In genomic region chr6:101541873-101542272, GRCh38 we compare ENCODE assay signal across 25 cellular contexts.
"Had no signal": no experiment of that assay in that cellular context is flagged by ENCODE, and none has a peak within 500 bp of the region (broad histone marks: within the 10 kb centered on the region; RNA-seq: fewer than 3 reads in every experiment).

No MANE protein-coding gene starts in this region.

- DNase-seq: colonic mucosa; cortex of kidney; dermis blood vessel endothelial cell; dorsolateral prefrontal cortex; effector CD4-positive, alpha-beta T cell; effector CD8-positive, alpha-beta T cell; effector memory CD4-positive, alpha-beta T cell; effector memory CD8-positive, alpha-beta T cell; endodermal cell; erythroblast; esophagus squamous epithelium; foreskin fibroblast; foreskin keratinocyte; foreskin melanocyte; gastrocnemius medialis; glutamatergic neuron; heart left ventricle; heart right ventricle; hippocampal formation had no signal

- ATAC-seq: effector memory CD8-positive, alpha-beta T cell; esophagus mucosa; foreskin keratinocyte; gastrocnemius medialis; gastroesophageal sphincter; heart left ventricle; heart right ventricle had no signal

- H3K4me2 ChIP-seq: hepatocyte had no signal

- H3K27ac ChIP-seq: colonic mucosa, coronary artery, epithelial cell of prostate, esophagus muscularis mucosa, esophagus squamous epithelium, foreskin keratinocyte, gastrocnemius medialis, gastroesophageal sphincter, heart left ventricle, heart right ventricle, hepatocyte had no signal

- H3K4me3 ChIP-seq: colonic mucosa, coronary artery, dorsolateral prefrontal cortex, esophagus muscularis mucosa, esophagus squamous epithelium, gastrocnemius medialis, gastroesophageal sphincter, heart left ventricle, heart right ventricle, hepatocyte had no signal

- H3K36me3 ChIP-seq: colonic mucosa, esophagus muscularis mucosa, esophagus squamous epithelium, gastrocnemius medialis, gastroesophageal sphincter, heart left ventricle, heart right ventricle had no signal

- H3K4me1 ChIP-seq: colonic mucosa, esophagus muscularis mucosa, esophagus squamous epithelium, gastrocnemius medialis, gastroesophageal sphincter, heart left ventricle, heart right ventricle had no signal

- H3K9me3 ChIP-seq: colonic mucosa, esophagus muscularis mucosa, esophagus squamous epithelium, gastrocnemius medialis, gastroesophageal sphincter, heart left ventricle, heart right ventricle had no signal

- H3K27me3 ChIP-seq: colonic mucosa, dorsolateral prefrontal cortex, esophagus muscularis mucosa, esophagus squamous epithelium, foreskin keratinocyte, gastrocnemius medialis, gastroesophageal sphincter, heart left ventricle, heart right ventricle, hepatocyte had no signal

- H2AFZ ChIP-seq: hepatocyte had no signal
